In genomic region chr7:25389489-25390106, GRCh38 we compare ENCODE assay signal across 9 cellular contexts.
DNase-seq lines count a peak whose midpoint lies in the region; ATAC-seq and FAIRE-seq lines count a peak whose summit lies in the region.
"Had no signal": no experiment of that assay in that cellular context is flagged by ENCODE, and none has a peak within 500 bp of the region (broad histone marks: within the 10 kb centered on the region; RNA-seq: fewer than 3 reads in every experiment).

No MANE protein-coding gene starts in this region.

- no peak overlapping the region for H3K4me3 ChIP-seq in naive thymus-derived CD4-positive, alpha-beta T cell (ENCODE audit: low read length)
- H3K4me3 ChIP-seq: SK-N-MC had no signal

- peak; percentile 61 for ATAC-seq in naive thymus-derived CD4-positive, alpha-beta T cell
- ATAC-seq in GM19351 (IDR thresholded peaks at IDR 0.05; ENCODE audit: unreplicated experiment) (no peak), HG03139 (IDR thresholded peaks at IDR 0.05; ENCODE audit: unreplicated experiment) (no peak)

- CTCF ChIA-PET in naive thymus-derived CD4-positive, alpha-beta T cell (lab: Charles Lee), result interaction anchor here (1.4 to 9.5 kb wide), 4 partner anchors 106 to 182 kb away, joined by 4 to 158 read pairs (median 45); no protein-coding TSS in a partner anchor

- no peaks in the 10 kb centered on the region for H3K4me1 ChIP-seq in naive thymus-derived CD4-positive, alpha-beta T cell (ENCODE audit: control insufficient read depth in 2 of 2, insufficient read depth in 2 of 2, low read length in 2 of 2)

- peak; percentile 97 for FAIRE-seq in endometrium (lab: Jason Lieb, UNC)

- DNase-seq in DMS 273 (lab: John Stamatoyannopoulos, UW; ENCODE audit: unreplicated experiment) (peak; percentile 88), HS-27A (ENCODE audit: low read depth) (peak; percentile 5), NOMO-1 treated with DMSO at 0.1 percent for 48 hours (lab: John Stamatoyannopoulos, UW; ENCODE audit: unreplicated experiment) (peak; percentile 53)
- DNase-seq in naive thymus-derived CD4-positive, alpha-beta T cell, result peak in 7 of 9 donors; percentile 32 to 67 (median 51)
- DNase-seq in activated naive CD8-positive, alpha-beta T cell treated with anti-CD3 and anti-CD28 coated beads for 36 hours, result no peak

- H3K9me3 Mint-ChIP-seq in naive thymus-derived CD4-positive, alpha-beta T cell, result no peaks in the 10 kb centered on the region
- no peaks in the 10 kb centered on the region for H3K9me3 Mint-ChIP-seq in activated naive CD8-positive, alpha-beta T cell treated with anti-CD3 and anti-CD28 coated beads for 36 hours

- no peaks in the 10 kb centered on the region for H3K27me3 ChIP-seq in naive thymus-derived CD4-positive, alpha-beta T cell (ENCODE audit: control insufficient read depth in 2 of 2, insufficient read depth in 2 of 2, low read length in 2 of 2)

- H3K36me3 ChIP-seq in naive thymus-derived CD4-positive, alpha-beta T cell (ENCODE audit: control insufficient read depth in 2 of 3, insufficient read depth in 3 of 3, low read length in 3 of 3), result no peaks in the 10 kb centered on the region

- H3K9me3 ChIP-seq in naive thymus-derived CD4-positive, alpha-beta T cell (ENCODE audit: control insufficient read depth in 2 of 3, low read length in 3 of 3), result no peaks in the 10 kb centered on the region

- H3K27ac Mint-ChIP-seq in naive thymus-derived CD4-positive, alpha-beta T cell, result peak overlapping the region in 2 of 9 donors; percentile 41 to 75
- H3K27ac Mint-ChIP-seq in activated naive CD8-positive, alpha-beta T cell treated with anti-CD3 and anti-CD28 coated beads for 36 hours, result no peak overlapping the region

- no peaks in the 10 kb centered on the region for H3K36me3 Mint-ChIP-seq in naive thymus-derived CD4-positive, alpha-beta T cell
- no peaks in the 10 kb centered on the region for H3K36me3 Mint-ChIP-seq in activated naive CD8-positive, alpha-beta T cell treated with anti-CD3 and anti-CD28 coated beads for 36 hours

- H3K27me3 Mint-ChIP-seq in naive thymus-derived CD4-positive, alpha-beta T cell, result peaks cover 0 to 22% (median 6%) of the 10 kb centered on the region in 5 donors
- peaks cover 22% of the 10 kb centered on the region for H3K27me3 Mint-ChIP-seq in activated naive CD8-positive, alpha-beta T cell treated with anti-CD3 and anti-CD28 coated beads for 36 hours

- POLR2A ChIA-PET in naive thymus-derived CD4-positive, alpha-beta T cell (lab: Charles Lee), result no interaction called here

- intact Hi-C loops in naive thymus-derived CD4-positive, alpha-beta T cell (cut with micrococcal nuclease), result loop anchor here (1.0 to 5.0 kb wide), 4 partner anchors 130 to 463 kb away; a partner anchor contains a TSS

- H3K27ac ChIP-seq in naive thymus-derived CD4-positive, alpha-beta T cell (ENCODE audit: low read depth, low read length), result no peak overlapping the region
- H3K27ac ChIP-seq: SK-N-MC had no signal

- H3K4me1 Mint-ChIP-seq in naive thymus-derived CD4-positive, alpha-beta T cell, result peaks cover 0 to 9% (median 0%) of the 10 kb centered on the region in 7 donors
- no peaks in the 10 kb centered on the region for H3K4me1 Mint-ChIP-seq in activated naive CD8-positive, alpha-beta T cell treated with anti-CD3 and anti-CD28 coated beads for 36 hours

- H3K4me3 Mint-ChIP-seq in naive thymus-derived CD4-positive, alpha-beta T cell, result no peak overlapping the region
- no peak overlapping the region for H3K4me3 Mint-ChIP-seq in activated naive CD8-positive, alpha-beta T cell treated with anti-CD3 and anti-CD28 coated beads for 36 hours
